36 cellular contexts compared by ENCODE assay signal in the genomic region with DNA sequence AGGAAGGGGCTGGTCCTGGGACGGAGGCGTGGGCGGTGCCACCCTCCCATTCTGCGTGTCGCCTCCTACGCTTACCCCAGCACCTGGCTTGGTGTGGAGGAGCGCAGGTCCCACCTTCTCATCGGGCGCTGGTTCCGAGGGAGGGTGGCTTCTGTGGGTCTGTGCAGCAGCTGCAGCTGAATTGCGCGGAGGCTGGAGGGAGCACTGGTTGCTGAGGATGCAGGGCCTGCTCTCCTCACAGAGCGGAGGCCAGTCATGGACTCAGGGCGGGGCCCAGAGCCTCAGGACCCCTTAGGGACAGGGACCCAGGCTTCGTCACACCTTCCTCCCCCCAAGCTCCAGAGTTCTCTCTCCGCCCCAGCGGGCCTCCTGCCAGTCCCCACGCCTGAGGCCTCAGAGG.
"Had no signal": no experiment of that assay in that cellular context is flagged by ENCODE, and none has a peak within 500 bp of the region (broad histone marks: within the 10 kb centered on the region; RNA-seq: fewer than 3 reads in every experiment).

No MANE protein-coding gene starts in this region.

- DNase-seq: activated B cell treated with CpG ODN at 0.5 μM for 24 hours; activated CD4-positive, alpha-beta memory T cell treated with anti-CD3 and anti-CD28 coated beads, Interleukin-2, amount 10 ng/mL, durations not matched to agents 7 days and 5 days; activated CD4-positive, alpha-beta T cell treated with anti-CD3 and anti-CD28 coated beads for 4 hours; activated CD4-positive, CD25-positive, alpha-beta regulatory T cell treated with anti-CD3 and anti-CD28 coated beads, Interleukin-2, amount 50 U/mL, for 72 hours; activated effector memory CD4-positive, alpha-beta T cell treated with anti-CD3 and anti-CD28 coated beads, Interleukin-2, amount 50 U/mL, for 16 hours; activated naive CD4-positive, alpha-beta T cell; activated naive CD4-positive, alpha-beta T cell treated with anti-CD3 and anti-CD28 coated beads, Interleukin-2, amount 50 U/mL, for 16 hours; activated naive CD8-positive, alpha-beta T cell treated with anti-CD3 and anti-CD28 coated beads for 36 hours; activated T-cell treated with anti-CD3 and anti-CD28 coated beads, Interleukin-2, amount 50 U/mL, for 1 hour; activated T-cell treated with anti-CD3 and anti-CD28 coated beads, Interleukin-2, amount 50 U/mL, for 72 hours; amniotic stem cell; Karpas-422; KBM-7; NCI-H1105; NCI-H1417 treated with DMSO at 0.1 percent for 48 hours; NCI-H1930; NCI-H2081 treated with DMSO at 0.1 percent for 48 hours; NCI-H345; NCI-H510A; NCI-H526; NCI-H748 treated with DMSO at 0.1 percent for 48 hours; NK-92 treated with Interleukin-12 subunit alpha and Interleukin-12 subunit beta, amount 100 ng/mL, for 24 hours; PC-3; Peyer's patch; RPMI8226; SIG-M5; SW 1271; T-helper 1 cell; T-helper 2 cell; T-helper 9 cell had no signal

- H3K36me3 ChIP-seq: ascending aorta, cardiac muscle cell, Peyer's patch had no signal

- H3K4me1 ChIP-seq: ascending aorta, Peyer's patch had no signal

- H3K27ac ChIP-seq: ascending aorta, cardiac muscle cell, Peyer's patch, VCaP had no signal

- H3K4me3 ChIP-seq: ascending aorta, cardiac muscle cell, Peyer's patch had no signal

- H3K27ac Mint-ChIP-seq: activated B cell treated with CpG ODN at 0.5 μM for 24 hours; activated CD4-positive, alpha-beta memory T cell treated with anti-CD3 and anti-CD28 coated beads, Interleukin-2, amount 10 ng/mL, durations not matched to agents 7 days and 5 days; activated naive CD8-positive, alpha-beta T cell treated with anti-CD3 and anti-CD28 coated beads for 36 hours; activated T-cell treated with anti-CD3 and anti-CD28 coated beads, Interleukin-2, amount 50 U/mL, for 72 hours; activated T-helper 17 cell treated with anti-CD3 and anti-CD28 coated beads, Interleukin-2, amount 50 U/mL, for 72 hours; IgD-negative memory B cell had no signal

- H3K27me3 Mint-ChIP-seq: activated B cell treated with CpG ODN at 0.5 μM for 24 hours; activated CD4-positive, alpha-beta memory T cell treated with anti-CD3 and anti-CD28 coated beads, Interleukin-2, amount 10 ng/mL, durations not matched to agents 7 days and 5 days; activated naive CD8-positive, alpha-beta T cell treated with anti-CD3 and anti-CD28 coated beads for 36 hours; IgD-negative memory B cell had no signal

- H3K9me3 Mint-ChIP-seq: activated B cell treated with CpG ODN at 0.5 μM for 24 hours; activated CD4-positive, alpha-beta memory T cell treated with anti-CD3 and anti-CD28 coated beads, Interleukin-2, amount 10 ng/mL, durations not matched to agents 7 days and 5 days; activated naive CD8-positive, alpha-beta T cell treated with anti-CD3 and anti-CD28 coated beads for 36 hours; activated T-cell treated with anti-CD3 and anti-CD28 coated beads, Interleukin-2, amount 50 U/mL, for 72 hours; activated T-helper 17 cell treated with anti-CD3 and anti-CD28 coated beads, Interleukin-2, amount 50 U/mL, for 72 hours had no signal

- H3K27me3 ChIP-seq: ascending aorta, cardiac muscle cell, Peyer's patch had no signal

- H3K4me3 Mint-ChIP-seq: activated B cell treated with CpG ODN at 0.5 μM for 24 hours; activated CD4-positive, alpha-beta memory T cell treated with anti-CD3 and anti-CD28 coated beads, Interleukin-2, amount 10 ng/mL, durations not matched to agents 7 days and 5 days; activated naive CD8-positive, alpha-beta T cell treated with anti-CD3 and anti-CD28 coated beads for 36 hours; activated T-cell treated with anti-CD3 and anti-CD28 coated beads, Interleukin-2, amount 50 U/mL, for 72 hours; activated T-helper 17 cell treated with anti-CD3 and anti-CD28 coated beads, Interleukin-2, amount 50 U/mL, for 72 hours; IgD-negative memory B cell had no signal

- H3K4me1 Mint-ChIP-seq: activated B cell treated with CpG ODN at 0.5 μM for 24 hours; activated CD4-positive, alpha-beta memory T cell treated with anti-CD3 and anti-CD28 coated beads, Interleukin-2, amount 10 ng/mL, durations not matched to agents 7 days and 5 days; activated naive CD8-positive, alpha-beta T cell treated with anti-CD3 and anti-CD28 coated beads for 36 hours; activated T-helper 17 cell treated with anti-CD3 and anti-CD28 coated beads, Interleukin-2, amount 50 U/mL, for 72 hours; IgD-negative memory B cell had no signal

- H3K9me3 ChIP-seq: ascending aorta, Peyer's patch had no signal

- ATAC-seq: activated T-cell treated with anti-CD3 and anti-CD28 coated beads, Interleukin-2, amount 50 U/mL, for 72 hours; activated T-helper 17 cell treated with anti-CD3 and anti-CD28 coated beads, Interleukin-2, amount 50 U/mL, for 72 hours; PC-3; SK-N-SH treated with all-trans-retinoic acid at 6 μM for 48 hours had no signal

- H3K36me3 Mint-ChIP-seq: activated naive CD8-positive, alpha-beta T cell treated with anti-CD3 and anti-CD28 coated beads for 36 hours; IgD-negative memory B cell had no signal
